ENCODE assay signal across 9 cellular contexts in the genomic region with DNA sequence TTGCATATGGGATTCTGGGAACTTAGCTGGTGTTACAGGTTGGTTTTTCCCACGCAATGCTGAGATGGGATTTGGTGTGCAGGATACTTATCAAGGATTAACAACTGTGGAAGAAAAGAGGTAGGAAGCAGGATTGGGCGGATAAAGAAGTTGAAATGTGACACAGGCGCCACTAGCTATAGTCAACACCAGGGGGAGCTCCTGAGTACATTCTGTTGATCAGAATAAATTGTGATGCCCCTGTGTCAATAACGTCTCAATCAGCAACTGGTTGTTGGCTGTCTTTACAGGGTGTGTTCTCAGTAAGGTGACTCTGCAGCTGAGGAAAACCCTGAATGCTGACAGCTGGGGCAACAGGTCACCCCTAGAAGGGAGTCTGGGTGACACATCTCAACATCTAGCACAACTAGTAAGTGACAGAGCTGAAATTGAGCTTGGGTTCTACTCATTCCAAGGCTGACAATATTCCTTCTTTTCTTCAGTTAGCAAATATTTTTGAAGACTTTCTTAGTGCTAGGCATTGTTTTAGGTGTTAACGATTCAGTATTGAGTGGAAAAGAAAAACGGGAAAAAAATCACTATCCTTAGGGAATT.
DNase-seq lines count a peak whose midpoint lies in the region; TF ChIP-seq lines count a peak whose summit lies in the region.
"Had no signal": no experiment of that assay in that cellular context is flagged by ENCODE, and none has a peak within 500 bp of the region (broad histone marks: within the 10 kb centered on the region; RNA-seq: fewer than 3 reads in every experiment).

No MANE protein-coding gene starts in this region.

- intact Hi-C loops in stomach (cut with DNase I; ENCODE audit: low total_unique reads), result loop anchor here (5.0 kb wide), 1 partner anchor 656 kb away; no protein-coding TSS in a partner anchor

- H3K4me3 Mint-ChIP-seq in immature natural killer cell, result no peak overlapping the region

- H3K27ac ChIP-seq in stomach, result no peak overlapping the region
- H3K27ac ChIP-seq: BLaER1 treated with 17β-estradiol and CSF1 and Interleukin-3, amounts not matched to agents 10 nM and 100 nM had no signal

- peaks cover 8 to 39% (median 18%) of the 10 kb centered on the region in 6 donors for H3K9me3 Mint-ChIP-seq in immature natural killer cell

- no peak for TF ChIP-seq POLR2A in stomach (IDR thresholded peaks at IDR 0.05)

- H3K4me3 ChIP-seq in HAP-1, result no peak overlapping the region
- no peak overlapping the region for H3K4me3 ChIP-seq in fibroblast of mammary gland (ENCODE audit: control insufficient read depth, low read depth, low read length)
- H3K4me3 ChIP-seq in stomach, result no peak overlapping the region
- H3K4me3 ChIP-seq: BLaER1 treated with 17β-estradiol and CSF1 and Interleukin-3, amounts not matched to agents 10 nM and 100 nM had no signal

- peak; percentile 0 for DNase-seq in NCI-H2107 treated with DMSO at 0.1 percent for 48 hours (lab: John Stamatoyannopoulos, UW; ENCODE audit: unreplicated experiment)
- no peak for DNase-seq in NCI-H2107 (lab: John Stamatoyannopoulos, UW)
- peak; percentile 32 to 67 for DNase-seq in HAP-1 (ENCODE audit: low spot score in 2 of 2)
- peak; percentile 62 for DNase-seq in OCI-M1 (lab: John Stamatoyannopoulos, UW)
- peak; percentile 36 for DNase-seq in fibroblast of mammary gland (ENCODE audit: low read depth)
- peak; percentile 27 for DNase-seq in stomach
- DNase-seq in NCI-H1417 treated with DMSO at 0.1 percent for 48 hours (lab: John Stamatoyannopoulos, UW), result no peak
- DNase-seq in immature natural killer cell, result no peak

- H3K4me1 ChIP-seq in HAP-1 (no peaks in the 10 kb centered on the region), stomach (no peaks in the 10 kb centered on the region)

- peaks cover 0 to 8% (median 2%) of the 10 kb centered on the region in 3 donors for H3K27me3 Mint-ChIP-seq in immature natural killer cell (ENCODE audit: low read depth in 3 of 3)

- H3K9me3 ChIP-seq in HAP-1, result peaks cover 5% of the 10 kb centered on the region
- peaks cover 0 to 9% (median 7%) of the 10 kb centered on the region in 4 donors for H3K9me3 ChIP-seq in stomach

- H3K36me3 Mint-ChIP-seq in immature natural killer cell, result no peaks in the 10 kb centered on the region

- no peaks in the 10 kb centered on the region for H3K4me1 Mint-ChIP-seq in immature natural killer cell

- TF ChIP-seq EP300 in stomach (IDR thresholded peaks at IDR 0.05), result no peak

- no peaks in the 10 kb centered on the region for H3K27me3 ChIP-seq in HAP-1 (ENCODE audit: low read depth)
- no peaks in the 10 kb centered on the region for H3K27me3 ChIP-seq in stomach
- H3K27me3 ChIP-seq: BLaER1 treated with 17β-estradiol and CSF1 and Interleukin-3, amounts not matched to agents 10 nM and 100 nM had no signal

- no peaks in the 10 kb centered on the region for H3K36me3 ChIP-seq in HAP-1 (replicated peaks)
- H3K36me3 ChIP-seq in stomach, result no peaks in the 10 kb centered on the region
- H3K36me3 ChIP-seq: BLaER1 treated with 17β-estradiol and CSF1 and Interleukin-3, amounts not matched to agents 10 nM and 100 nM had no signal

- peak; percentile 69 for TF ChIP-seq CTCF in fibroblast of mammary gland (conservative IDR thresholded peaks at IDR 0.05; ENCODE audit: control insufficient read depth, insufficient read depth, low read depth, low read length)
- peak in 5 of 7 experiments; percentile 36 to 70 (median 45) for TF ChIP-seq CTCF in stomach (IDR thresholded peaks at IDR 0.05)

- WGBS in stomach, 5 donors, result 56 to 73% (median 59%) methylated on average over 6 of the region's 6 CpGs

- H3K27ac Mint-ChIP-seq in immature natural killer cell, result no peak overlapping the region

- in situ Hi-C loops in HAP-1 (cut with MboI; ENCODE audit: low sequenced_read_pairs), result no loop called here

Comparison
In these comparisons a context has a peak if more than half of its experiments do, and no peak if none do; other contexts are left out.
1. DNase-seq: peak in NCI-H2107 treated with DMSO at 0.1 percent for 48 hours (single experiment), HAP-1 (2 of 2), OCI-M1 (single experiment), fibroblast of mammary gland (single experiment) and stomach (single experiment); none in NCI-H2107 (single experiment), NCI-H1417 treated with DMSO at 0.1 percent for 48 hours (single experiment) and immature natural killer cell (0 of 3).